In genomic region chr19:12364391-12365093, GRCh38 we compare ENCODE assay signal across 8 cellular contexts. TPM values are rescaled to one million over a fixed set of nuclear protein-coding genes. Genes with fewer than 3 reads are reported as not detected.
DNase-seq lines count a peak whose midpoint lies in the region; ATAC-seq, FAIRE-seq and TF ChIP-seq lines count a peak whose summit lies in the region.

No MANE protein-coding gene starts in this region.

- no peak for FAIRE-seq in RCC 7860 (lab: Jason Lieb, UNC)

- no peaks in the 10 kb centered on the region for H3K9me3 ChIP-seq in CD4-positive, alpha-beta memory T cell (ENCODE audit: control insufficient read depth in 1 of 2, low read length in 2 of 2)
- H3K9me3 ChIP-seq in HUES64 (ENCODE audit: insufficient read depth, low read depth, low read length) (peaks cover 13% of the 10 kb centered on the region; the same call in 1 of the 2 replicates), psoas muscle (no peaks in the 10 kb centered on the region)

- CTCF ChIA-PET in CD4-positive, alpha-beta memory T cell (lab: Charles Lee; ENCODE audit: partially characterized antibody) = interaction anchor here (1.3 kb wide), 1 partner anchor 401 kb away, joined by 3 read pairs; no protein-coding TSS in a partner anchor

- POLR2A ChIA-PET in CD4-positive, alpha-beta memory T cell (lab: Charles Lee; ENCODE audit: partially characterized antibody) = interaction anchor here (1.1 to 2.0 kb wide), 5 partner anchors 32 to 377 kb away, joined by 3 to 23 read pairs (median 7); partner anchors contain the start of genes ZNF44, ZNF443 and ZNF563

- peaks cover 17% of the 10 kb centered on the region for H3K4me1 ChIP-seq in CD4-positive, alpha-beta memory T cell (ENCODE audit: insufficient read depth, low read length)
- H3K4me1 ChIP-seq in HUES64 (ENCODE audit: insufficient read depth, low read length) (peaks cover 4% of the 10 kb centered on the region), psoas muscle (peaks cover 11% of the 10 kb centered on the region)

- H3K36me3 ChIP-seq in CD4-positive, alpha-beta memory T cell (ENCODE audit: insufficient read depth, low read length) = no peaks in the 10 kb centered on the region
- H3K36me3 ChIP-seq in HUES64 (ENCODE audit: insufficient read depth, low read length) (no peaks in the 10 kb centered on the region), psoas muscle (ENCODE audit: insufficient read depth in 1 of 2, low read depth in 1 of 2) (no peaks in the 10 kb centered on the region)

- peaks cover 0 to 11% (median under 1%) of the 10 kb centered on the region in 8 donors for H3K9me3 Mint-ChIP-seq in CD4-positive, alpha-beta memory T cell
- H3K9me3 Mint-ChIP-seq in activated naive CD8-positive, alpha-beta T cell treated with anti-CD3 and anti-CD28 coated beads for 36 hours = peaks cover 6% of the 10 kb centered on the region

- 26% methylated on average over 22 of the region's 22 CpGs for WGBS in HUES64
- WGBS in psoas muscle, 3 donors = 7 to 9% (median 8%) methylated on average over 22 of the region's 22 CpGs

- H3K9ac ChIP-seq in HUES64 (ENCODE audit: low read depth, low read length) = peak overlapping the region; percentile 88

- H3K27ac Mint-ChIP-seq in CD4-positive, alpha-beta memory T cell = peak overlapping the region in 5 of 7 donors; percentile 11 to 90 (median 70)
- H3K27ac Mint-ChIP-seq in activated naive CD8-positive, alpha-beta T cell treated with anti-CD3 and anti-CD28 coated beads for 36 hours = no peak overlapping the region

- H3K27ac ChIP-seq in CD4-positive, alpha-beta memory T cell (ENCODE audit: low read depth, low read length) = peak overlapping the region; percentile 41
- no peak overlapping the region for H3K27ac ChIP-seq in HUES64 (ENCODE audit: low read depth, low read length)
- H3K27ac ChIP-seq in psoas muscle = peak overlapping the region; percentile 95

- H3K27me3 Mint-ChIP-seq in CD4-positive, alpha-beta memory T cell = peaks cover 3 to 5% of the 10 kb centered on the region in 2 donors
- no peaks in the 10 kb centered on the region for H3K27me3 Mint-ChIP-seq in activated naive CD8-positive, alpha-beta T cell treated with anti-CD3 and anti-CD28 coated beads for 36 hours

- no peaks in the 10 kb centered on the region for H3K27me3 ChIP-seq in CD4-positive, alpha-beta memory T cell (ENCODE audit: insufficient read depth, low read length)
- H3K27me3 ChIP-seq in HUES64 (ENCODE audit: insufficient read depth, low read length) (peaks cover 8% of the 10 kb centered on the region; the same call in 1 of the 2 replicates), psoas muscle (ENCODE audit: insufficient read depth in 3 of 3, low read length in 2 of 3) (no peaks in the 10 kb centered on the region)

- intact Hi-C loops in CD4-positive, alpha-beta memory T cell (cut with micrococcal nuclease) = loop anchor here (2.0 to 5.0 kb wide), 3 partner anchors 32 to 76 kb away; partner anchors contain the start of genes ZNF443, ZNF563 and ZNF799
- intact Hi-C loops in left ventricle myocardium superior (cut with micrococcal nuclease) = no loop called here
- intact Hi-C loops in psoas muscle (cut with DNase I) = loop anchor here in 1 of 2 donors (5.0 kb wide), 2 partner anchors 32 to 38 kb away; partner anchors contain the start of genes ZNF563 and ZNF799

- ATAC-seq in left ventricle myocardium superior (peak; percentile 4), psoas muscle (peak in 2 of 4 donors; percentile 14 to 15), GM19351 (IDR thresholded peaks at IDR 0.05; ENCODE audit: unreplicated experiment) (no peak), GM19035 (IDR thresholded peaks at IDR 0.05; ENCODE audit: unreplicated experiment) (no peak)

- TF ChIP-seq CTCF in psoas muscle (IDR thresholded peaks at IDR 0.05) = no peak

- peak in 2 of 5 donors; percentile 2 to 4 for DNase-seq in CD4-positive, alpha-beta memory T cell
- DNase-seq in activated naive CD8-positive, alpha-beta T cell treated with anti-CD3 and anti-CD28 coated beads for 36 hours = peak; percentile 4
- DNase-seq in left ventricle myocardium superior = no peak
- peak in 1 of 2 donors; percentile 54 for DNase-seq in psoas muscle
- DNase-seq in RCC 7860 (ENCODE audit: low spot score) = no peak

- peaks cover 9 to 29% (median 20%) of the 10 kb centered on the region in 4 donors for H3K4me1 Mint-ChIP-seq in CD4-positive, alpha-beta memory T cell
- H3K4me1 Mint-ChIP-seq in activated naive CD8-positive, alpha-beta T cell treated with anti-CD3 and anti-CD28 coated beads for 36 hours = peaks cover 17% of the 10 kb centered on the region

- peaks cover 0 to 5% of the 10 kb centered on the region in 2 donors for H3K36me3 Mint-ChIP-seq in CD4-positive, alpha-beta memory T cell
- peaks cover 11% of the 10 kb centered on the region for H3K36me3 Mint-ChIP-seq in activated naive CD8-positive, alpha-beta T cell treated with anti-CD3 and anti-CD28 coated beads for 36 hours

- H3K4me3 Mint-ChIP-seq in CD4-positive, alpha-beta memory T cell = peak overlapping the region; percentile 90 to 96 (median 92)
- H3K4me3 Mint-ChIP-seq in activated naive CD8-positive, alpha-beta T cell treated with anti-CD3 and anti-CD28 coated beads for 36 hours = peak overlapping the region; percentile 96

- peak overlapping the region; percentile 62 to 69 for H3K4me3 ChIP-seq in CD4-positive, alpha-beta memory T cell (ENCODE audit: low read length in 2 of 2)
- H3K4me3 ChIP-seq in HUES64 (ENCODE audit: low read length) = peak overlapping the region; percentile 84
- H3K4me3 ChIP-seq in psoas muscle = peak overlapping the region; percentile 97

RNA-seq across cellular contexts. Expression of gene ZNF442, which starts 0.9 kb away (rescaled TPM):
- total RNA-seq in CD4-positive, alpha-beta memory T cell = 1 to 10 TPM; 2.5 to 3.8 TPM
- polyA plus RNA-seq in CD4-positive, alpha-beta memory T cell = 1 to 10 TPM in 1 of 2 donors, under 1 TPM in 1; 0.75 to 1.4 TPM
- polyA plus RNA-seq in HUES64 (2013, experiment 1 of 2) = 1.8 TPM
- 2.2 TPM for polyA plus RNA-seq in HUES64 (2013, experiment 2 of 2)
- 1 to 10 TPM; 1.3 to 1.7 TPM for total RNA-seq in activated naive CD8-positive, alpha-beta T cell treated with anti-CD3 and anti-CD28 coated beads for 36 hours
- total RNA-seq in left ventricle myocardium superior (3.5 TPM), psoas muscle (1 to 10 TPM in 3 of 4 donors, under 1 TPM in 1; 0.66 to 2.2 (median 1.3) TPM)
- under 1 TPM; 0.13 to 0.56 (median 0.27) TPM for polyA plus RNA-seq in psoas muscle

RNA-seq across cellular contexts. Expression of gene ZNF563, which starts 31.1 kb away (rescaled TPM):
- total RNA-seq in CD4-positive, alpha-beta memory T cell = 10 to 100 TPM; 15.0 to 15.6 TPM
- polyA plus RNA-seq in CD4-positive, alpha-beta memory T cell = 1 to 10 TPM; 5.4 to 6.9 TPM
- polyA plus RNA-seq in HUES64 (2013, experiment 1 of 2) = 1.6 TPM
- polyA plus RNA-seq in HUES64 (2013, experiment 2 of 2) = 1.4 TPM
- 1 to 10 TPM; 2.8 to 4.5 TPM for total RNA-seq in activated naive CD8-positive, alpha-beta T cell treated with anti-CD3 and anti-CD28 coated beads for 36 hours
- total RNA-seq in left ventricle myocardium superior = 3.7 TPM
- total RNA-seq in psoas muscle = 1 to 10 TPM in 3 of 4 donors, under 1 TPM in 1; 0.84 to 2.5 (median 1.7) TPM
- 1 to 10 TPM in 2 of 3 donors, under 1 TPM in 1; 0.90 to 7.6 (median 1.2) TPM for polyA plus RNA-seq in psoas muscle

RNA-seq across cellular contexts. Expression of gene ZNF799, which starts 36.5 kb away (rescaled TPM):
- 10 to 100 TPM; 10.1 to 10.3 TPM for total RNA-seq in CD4-positive, alpha-beta memory T cell
- 1 to 10 TPM; 6.3 to 6.6 TPM for polyA plus RNA-seq in CD4-positive, alpha-beta memory T cell
- 3.4 TPM for polyA plus RNA-seq in HUES64 (2013, experiment 1 of 2)
- polyA plus RNA-seq in HUES64 (2013, experiment 2 of 2) = 4.8 TPM
- 1 to 10 TPM; 2.6 to 3.0 TPM for total RNA-seq in activated naive CD8-positive, alpha-beta T cell treated with anti-CD3 and anti-CD28 coated beads for 36 hours
- total RNA-seq in left ventricle myocardium superior (2.0 TPM), psoas muscle (1 to 10 TPM; 1.9 TPM)
- polyA plus RNA-seq in psoas muscle = 1 to 10 TPM; 1.7 to 3.4 (median 2.3) TPM
